ENCODE assay signal across 29 cellular contexts in genomic region chr3:39401983-39402382, GRCh38. TPM values are rescaled to one million over a fixed set of nuclear protein-coding genes. Genes with fewer than 3 reads are reported as not detected.
DNase-seq lines count a peak whose midpoint lies in the region; ATAC-seq and TF ChIP-seq lines count a peak whose summit lies in the region.
"Had no signal": no experiment of that assay in that cellular context is flagged by ENCODE, and none has a peak within 500 bp of the region (broad histone marks: within the 10 kb centered on the region; RNA-seq: fewer than 3 reads in every experiment).

No MANE protein-coding gene starts in this region.

- peaks cover 44% of the 10 kb centered on the region for H3K36me3 Mint-ChIP-seq in activated CD4-positive, alpha-beta memory T cell treated with anti-CD3 and anti-CD28 coated beads, Interleukin-2, amount 10 ng/mL, durations not matched to agents 7 days and 5 days (ENCODE audit: low read depth)
- peaks cover 33% of the 10 kb centered on the region for H3K36me3 Mint-ChIP-seq in activated T-helper 1 cell treated with anti-CD3 and anti-CD28 coated beads, Interleukin-12 subunit alpha, Interleukin-12 subunit beta, Interleukin-2, Interleukin-4 antibody, amounts not matched to agents 30 ng/mL and 10 ng/mL and 1 ng/mL, durations not matched to agents 14 hours and 24 hours and 36 hours (ENCODE audit: low read depth)

- dilution Hi-C loops in IMR-90 (cut with HindIII; ENCODE audit: low sequenced_read_pairs, unreplicated experiment), result no loop called here

- intact Hi-C loops in IMR-90 (cut with micrococcal nuclease), result no loop called here
- intact Hi-C loops in activated T-helper 1 cell treated with anti-CD3 and anti-CD28 coated beads, Interleukin-12 subunit alpha, Interleukin-12 subunit beta, Interleukin-2, Interleukin-4 antibody, amounts not matched to agents 30 ng/mL and 10 ng/mL and 1 ng/mL, durations not matched to agents 14 hours and 24 hours and 36 hours (cut with micrococcal nuclease), result loop anchor here (10.0 kb wide), 1 partner anchor 747 kb away; no protein-coding TSS in a partner anchor

- no peak overlapping the region for H4K8ac ChIP-seq in IMR-90 (ENCODE audit: low read depth in 2 of 2, low read length in 2 of 2)

- no peak overlapping the region for H4K5ac ChIP-seq in IMR-90 (ENCODE audit: low read depth, low read length)

- H3K36me3 ChIP-seq in IMR-90 (ENCODE audit: control insufficient read depth, insufficient read depth, low read length), result peaks cover 5% of the 10 kb centered on the region; the same call in 1 of the 2 replicates
- peaks cover 18% of the 10 kb centered on the region for H3K36me3 ChIP-seq in WERI-Rb-1

- H2BK15ac ChIP-seq in IMR-90 (ENCODE audit: low read depth, low read length), result no peak overlapping the region

- no peak overlapping the region for H3K4me2 ChIP-seq in IMR-90 (ENCODE audit: low read depth, low read length)
- H3K4me2 ChIP-seq: A549, hepatocyte had no signal

- WGBS in IMR-90 (ENCODE audit: extremely low coverage in 2 of 2, insufficient read length in 1 of 2), 2 experiments, result no CpG with 5 or more reads among the region's 2 CpGs

- H2BK120ac ChIP-seq in IMR-90 (ENCODE audit: low read depth, low read length), result no peak overlapping the region

- no peak for TF ChIP-seq POLR2A in IMR-90 (IDR thresholded peaks at IDR 0.05; ENCODE audit: low read depth, low read length)

- H3K27ac ChIP-seq in IMR-90 (ENCODE audit: insufficient read depth, low read length) (no peak overlapping the region), WERI-Rb-1 (no peak overlapping the region)
- H3K27ac ChIP-seq: A549, brain microvascular endothelial cell, gastroesophageal sphincter, hepatocyte, transverse colon had no signal

- no peak for TF ChIP-seq RAD21 in IMR-90 (IDR thresholded peaks at IDR 0.05; ENCODE audit: low read length)

- POLR2A ChIA-PET in IMR-90 (lab: Charles Lee; ENCODE audit: unreplicated experiment), result no interaction called here
- POLR2A ChIA-PET in activated CD4-positive, alpha-beta memory T cell treated with anti-CD3 and anti-CD28 coated beads, Interleukin-2, amount 10 ng/mL, durations not matched to agents 7 days and 5 days (lab: Charles Lee), result interaction anchor here (1.3 to 2.0 kb wide), 3 partner anchors 11 to 18 kb away, joined by 3 to 6 read pairs (median 4); no protein-coding TSS in a partner anchor

- no peak overlapping the region for H3K9ac ChIP-seq in IMR-90 (ENCODE audit: low read depth, low read length)

- DNase-seq in activated CD4-positive, alpha-beta T cell treated with anti-CD3 and anti-CD28 coated beads for 48 hours, result peak; percentile 38
- DNase-seq in activated CD4-positive, alpha-beta T cell treated with anti-CD3 and anti-CD28 coated beads for 4 hours, result no peak
- DNase-seq in IMR-90 (peak; percentile 22), epithelial cell of esophagus (ENCODE audit: low read depth) (peak; percentile 64), nucleus accumbens (lab: John Stamatoyannopoulos, UW) (no peak), WERI-Rb-1 (no peak)
- DNase-seq in activated CD4-positive, alpha-beta memory T cell treated with anti-CD3 and anti-CD28 coated beads, Interleukin-2, amount 10 ng/mL, durations not matched to agents 7 days and 5 days, result no peak
- no peak for DNase-seq in activated T-helper 1 cell treated with anti-CD3 and anti-CD28 coated beads, Interleukin-12 subunit alpha, Interleukin-12 subunit beta, Interleukin-2, Interleukin-4 antibody, amounts not matched to agents 30 ng/mL and 10 ng/mL and 1 ng/mL, durations not matched to agents 14 hours and 24 hours and 36 hours (ENCODE audit: low spot score)
- DNase-seq: activated CD4-positive, alpha-beta T cell treated with anti-CD3 and anti-CD28 coated beads, Interleukin-2, amount 50 U/mL, for 1 hour; activated naive CD4-positive, alpha-beta T cell; amniotic stem cell; brain microvascular endothelial cell; CD8-positive, alpha-beta T cell; GOT3; mucosa of descending colon; natural killer cell; NCI-H1417 treated with DMSO at 0.1 percent for 48 hours; NCI-H2081; NCI-H524 treated with DMSO at 0.1 percent for 48 hours; NK-92 treated with Interleukin-12 subunit alpha and Interleukin-12 subunit beta, amount 100 ng/mL, for 24 hours; occipital lobe; stimulated activated CD4-positive, alpha-beta T cell treated with anti-CD3 and anti-CD28 coated beads, Interleukin-4, amount 100 ng/mL, for 24 hours; transverse colon had no signal

- H2BK20ac ChIP-seq in IMR-90 (ENCODE audit: low read depth, low read length), result no peak overlapping the region

- no peak overlapping the region for H3K14ac ChIP-seq in IMR-90 (replicated peaks; ENCODE audit: low read depth, low read length)

- no peak for ATAC-seq in IMR-90 (ENCODE audit: low read depth)
- ATAC-seq: A549; CD8-positive, alpha-beta T cell; gastroesophageal sphincter; mucosa of descending colon; natural killer cell; Right ventricle myocardium inferior had no signal

- no peak for TF ChIP-seq CTCF in IMR-90 (conservative IDR thresholded peaks at IDR 0.05; ENCODE audit: low read depth, low read length)
- TF ChIP-seq CTCF in epithelial cell of esophagus (IDR thresholded peaks at IDR 0.05; ENCODE audit: insufficient read depth, low read depth, low read length, missing control alignments), result no peak
- no peak for TF ChIP-seq CTCF in WERI-Rb-1 (IDR thresholded peaks at IDR 0.05; ENCODE audit: low read depth, low read length)

- BruUV-seq in IMR-90 (replicated peaks; lab: Mats Ljungman, UMichigan), result no TSS peak

- no peaks in the 10 kb centered on the region for H4K20me1 ChIP-seq in IMR-90 (ENCODE audit: insufficient read depth, low read length)

- H3K27me3 Mint-ChIP-seq in activated CD4-positive, alpha-beta memory T cell treated with anti-CD3 and anti-CD28 coated beads, Interleukin-2, amount 10 ng/mL, durations not matched to agents 7 days and 5 days, result no peaks in the 10 kb centered on the region
- H3K27me3 Mint-ChIP-seq in activated T-helper 1 cell treated with anti-CD3 and anti-CD28 coated beads, Interleukin-12 subunit alpha, Interleukin-12 subunit beta, Interleukin-2, Interleukin-4 antibody, amounts not matched to agents 30 ng/mL and 10 ng/mL and 1 ng/mL, durations not matched to agents 14 hours and 24 hours and 36 hours (ENCODE audit: insufficient read depth), result no peaks in the 10 kb centered on the region
- H3K27me3 Mint-ChIP-seq: IgD-negative memory B cell had no signal

- H3K27me3 ChIP-seq in IMR-90 (ENCODE audit: control insufficient read depth, insufficient read depth, low read length) (no peaks in the 10 kb centered on the region), WERI-Rb-1 (ENCODE audit: insufficient read depth, low read depth, severe bottlenecking) (no peaks in the 10 kb centered on the region)
- H3K27me3 ChIP-seq: brain microvascular endothelial cell, gastroesophageal sphincter, hepatocyte, transverse colon had no signal

- H4K91ac ChIP-seq in IMR-90 (ENCODE audit: insufficient read depth, low read depth, low read length), result no peak overlapping the region

- H3K9me3 ChIP-seq in IMR-90 (ENCODE audit: control insufficient read depth, insufficient read depth, low read length), result no peaks in the 10 kb centered on the region
- H3K9me3 ChIP-seq in WERI-Rb-1 (ENCODE audit: severe bottlenecking), result no peaks in the 10 kb centered on the region
- H3K9me3 ChIP-seq: A549, gastroesophageal sphincter, mucosa of descending colon, transverse colon had no signal

- no peak overlapping the region for H3K4me3 Mint-ChIP-seq in activated CD4-positive, alpha-beta memory T cell treated with anti-CD3 and anti-CD28 coated beads, Interleukin-2, amount 10 ng/mL, durations not matched to agents 7 days and 5 days
- no peak overlapping the region for H3K4me3 Mint-ChIP-seq in activated T-helper 1 cell treated with anti-CD3 and anti-CD28 coated beads, Interleukin-12 subunit alpha, Interleukin-12 subunit beta, Interleukin-2, Interleukin-4 antibody, amounts not matched to agents 30 ng/mL and 10 ng/mL and 1 ng/mL, durations not matched to agents 14 hours and 24 hours and 36 hours
- H3K4me3 Mint-ChIP-seq: CD8-positive, alpha-beta T cell; IgD-negative memory B cell; natural killer cell had no signal

- no peak overlapping the region for H2AK5ac ChIP-seq in IMR-90 (ENCODE audit: low read depth, low read length)

- H3K56ac ChIP-seq in IMR-90 (ENCODE audit: extremely low read depth, insufficient read depth, low read length), result no peak overlapping the region

- H3K18ac ChIP-seq in IMR-90 (ENCODE audit: low read depth, low read length), result no peak overlapping the region

- H3K4me3 ChIP-seq in IMR-90 (ENCODE audit: insufficient read depth, low read depth, low read length), result no peak overlapping the region
- no peak overlapping the region for H3K4me3 ChIP-seq in epithelial cell of esophagus (ENCODE audit: low read length)
- H3K4me3 ChIP-seq in WERI-Rb-1 (ENCODE audit: low read depth, low read length), result no peak overlapping the region
- H3K4me3 ChIP-seq: A549, gastroesophageal sphincter, hepatocyte, lung, mucosa of descending colon, transverse colon had no signal

- no peaks in the 10 kb centered on the region for H3K4me1 ChIP-seq in IMR-90 (ENCODE audit: control insufficient read depth, insufficient read depth, low read length)

- H3K23ac ChIP-seq in IMR-90 (ENCODE audit: low read depth, low read length), result no peak overlapping the region

- no peaks in the 10 kb centered on the region for H3K9me1 ChIP-seq in IMR-90 (ENCODE audit: insufficient read depth, low read length)

- H2BK5ac ChIP-seq in IMR-90 (ENCODE audit: low read depth, low read length, poor library complexity, severe bottlenecking), result no peak overlapping the region

- H3K79me1 ChIP-seq in IMR-90 (ENCODE audit: low read depth in 1 of 2, low read length in 2 of 2), result 0 out of 4 replicates have a peak, but pooled peaks cover 0 to under 1% of the 10 kb centered on the region in 2 experiments

- H3K9me3 Mint-ChIP-seq in activated CD4-positive, alpha-beta memory T cell treated with anti-CD3 and anti-CD28 coated beads, Interleukin-2, amount 10 ng/mL, durations not matched to agents 7 days and 5 days, result no peaks in the 10 kb centered on the region
- H3K9me3 Mint-ChIP-seq in activated T-helper 1 cell treated with anti-CD3 and anti-CD28 coated beads, Interleukin-12 subunit alpha, Interleukin-12 subunit beta, Interleukin-2, Interleukin-4 antibody, amounts not matched to agents 30 ng/mL and 10 ng/mL and 1 ng/mL, durations not matched to agents 14 hours and 24 hours and 36 hours, result no peaks in the 10 kb centered on the region
- H3K9me3 Mint-ChIP-seq: CD8-positive, alpha-beta T cell; IgD-negative memory B cell; natural killer cell had no signal

- H3K4me1 Mint-ChIP-seq in activated CD4-positive, alpha-beta memory T cell treated with anti-CD3 and anti-CD28 coated beads, Interleukin-2, amount 10 ng/mL, durations not matched to agents 7 days and 5 days, result peaks cover 39% of the 10 kb centered on the region
- peaks cover 18% of the 10 kb centered on the region for H3K4me1 Mint-ChIP-seq in activated T-helper 1 cell treated with anti-CD3 and anti-CD28 coated beads, Interleukin-12 subunit alpha, Interleukin-12 subunit beta, Interleukin-2, Interleukin-4 antibody, amounts not matched to agents 30 ng/mL and 10 ng/mL and 1 ng/mL, durations not matched to agents 14 hours and 24 hours and 36 hours (ENCODE audit: low read depth)

- H3K4ac ChIP-seq in IMR-90 (ENCODE audit: low read depth, low read length), result no peak overlapping the region

- CTCF ChIA-PET in IMR-90 (lab: Yijun Ruan, JAX), result interaction anchor here (0.6 kb wide), 1 partner anchor 1061 kb away, joined by 3 read pairs; no protein-coding TSS in a partner anchor
- CTCF ChIA-PET in activated CD4-positive, alpha-beta memory T cell treated with anti-CD3 and anti-CD28 coated beads, Interleukin-2, amount 10 ng/mL, durations not matched to agents 7 days and 5 days (lab: Charles Lee), result interaction anchor here (1.6 to 2.1 kb wide), 3 partner anchors 12 to 110 kb away, joined by 3 to 4 read pairs (median 4); no protein-coding TSS in a partner anchor

- H3K27ac Mint-ChIP-seq in activated CD4-positive, alpha-beta memory T cell treated with anti-CD3 and anti-CD28 coated beads, Interleukin-2, amount 10 ng/mL, durations not matched to agents 7 days and 5 days, result peak overlapping the region; percentile 40
- no peak overlapping the region for H3K27ac Mint-ChIP-seq in activated T-helper 1 cell treated with anti-CD3 and anti-CD28 coated beads, Interleukin-12 subunit alpha, Interleukin-12 subunit beta, Interleukin-2, Interleukin-4 antibody, amounts not matched to agents 30 ng/mL and 10 ng/mL and 1 ng/mL, durations not matched to agents 14 hours and 24 hours and 36 hours
- H3K27ac Mint-ChIP-seq: CD8-positive, alpha-beta T cell; natural killer cell had no signal

- no peak overlapping the region for H2AFZ ChIP-seq in IMR-90 (replicated peaks; ENCODE audit: low read length, poor library complexity)
- H2AFZ ChIP-seq: hepatocyte had no signal

- in situ Hi-C loops in IMR-90 (cut with MboI; ENCODE audit: low sequenced_read_pairs), result no loop called here

- no peak overlapping the region for H2AK9ac ChIP-seq in IMR-90 (replicated peaks; ENCODE audit: low read depth, low read length, poor library complexity)

RNA-seq across cellular contexts. Expression of gene RPSA, which starts 4.5 kb away (rescaled TPM):
- total RNA-seq in IMR-90 (2012; rRNA removed), result 1,415 and 1,531 TPM in 2 replicates
- polyA plus RNA-seq in IMR-90 (2012; rRNA removed), result 2,710 and 2,851 TPM in 2 replicates
- polyA plus RNA-seq in IMR-90 (2012; cell fraction: cytosol; rRNA removed), result 2,400 and 3,145 TPM in 2 replicates
- polyA plus RNA-seq in IMR-90 (2012; cell fraction: nucleus; rRNA removed; ENCODE audit: low replicate concordance), result 832 and 1,064 TPM in 2 replicates
- total RNA-seq in activated CD4-positive, alpha-beta memory T cell treated with anti-CD3 and anti-CD28 coated beads, Interleukin-2, amount 10 ng/mL, durations not matched to agents 7 days and 5 days, result 1,000 to 10,000 TPM; 1,345 to 1,384 TPM
- 1,750 and 1,765 TPM in 2 replicates for total RNA-seq in activated T-helper 1 cell treated with anti-CD3 and anti-CD28 coated beads, Interleukin-12 subunit alpha, Interleukin-12 subunit beta, Interleukin-2, Interleukin-4 antibody, amounts not matched to agents 30 ng/mL and 10 ng/mL and 1 ng/mL, durations not matched to agents 14 hours and 24 hours and 36 hours

RNA-seq across cellular contexts. Expression of gene SLC25A38, which starts 18.8 kb away (rescaled TPM):
- 16.1 and 17.4 TPM in 2 replicates for total RNA-seq in IMR-90 (2012; rRNA removed)
- polyA plus RNA-seq in IMR-90 (2012; rRNA removed), result 22.5 and 22.6 TPM in 2 replicates
- 14.0 and 19.3 TPM in 2 replicates for polyA plus RNA-seq in IMR-90 (2012; cell fraction: cytosol; rRNA removed)
- polyA plus RNA-seq in IMR-90 (2012; cell fraction: nucleus; rRNA removed; ENCODE audit: low replicate concordance), result 31.8 and 32.5 TPM in 2 replicates
- 10 to 100 TPM; 34.2 to 35.8 TPM for total RNA-seq in activated CD4-positive, alpha-beta memory T cell treated with anti-CD3 and anti-CD28 coated beads, Interleukin-2, amount 10 ng/mL, durations not matched to agents 7 days and 5 days
- 40.0 and 43.1 TPM in 2 replicates for total RNA-seq in activated T-helper 1 cell treated with anti-CD3 and anti-CD28 coated beads, Interleukin-12 subunit alpha, Interleukin-12 subunit beta, Interleukin-2, Interleukin-4 antibody, amounts not matched to agents 30 ng/mL and 10 ng/mL and 1 ng/mL, durations not matched to agents 14 hours and 24 hours and 36 hours

Comparison
In these comparisons a context has a peak if more than half of its experiments do, and no peak if none do; other contexts are left out.
1. DNase-seq: peak in activated CD4-positive, alpha-beta T cell treated with anti-CD3 and anti-CD28 coated beads for 48 hours (single experiment), IMR-90 (single experiment) and epithelial cell of esophagus (single experiment); none in activated CD4-positive, alpha-beta T cell treated with anti-CD3 and anti-CD28 coated beads for 4 hours (0 of 2), activated CD4-positive, alpha-beta memory T cell treated with anti-CD3 and anti-CD28 coated beads, Interleukin-2, amount 10 ng/mL, durations not matched to agents 7 days and 5 days (single experiment), nucleus accumbens (0 of 56), WERI-Rb-1 (single experiment) and activated T-helper 1 cell treated with anti-CD3 and anti-CD28 coated beads, Interleukin-12 subunit alpha, Interleukin-12 subunit beta, Interleukin-2, Interleukin-4 antibody, amounts not matched to agents 30 ng/mL and 10 ng/mL and 1 ng/mL, durations not matched to agents 14 hours and 24 hours and 36 hours (single experiment).